Comparison of ENCODE assay signal across 12 cellular contexts in genomic region chr3:175150812-175151411, GRCh38.
DNase-seq lines count a peak whose midpoint lies in the region; ATAC-seq, FAIRE-seq and TF ChIP-seq lines count a peak whose summit lies in the region.
"Had no signal": no experiment of that assay in that cellular context is flagged by ENCODE, and none has a peak within 500 bp of the region (broad histone marks: within the 10 kb centered on the region; RNA-seq: fewer than 3 reads in every experiment).

No MANE protein-coding gene starts in this region.

- peak overlapping the region; percentile 41 for H3K4me2 ChIP-seq in keratinocyte (ENCODE audit: control insufficient read depth, extremely low read depth, insufficient read depth, low read depth, low read length)

- no peaks in the 10 kb centered on the region for H3K79me2 ChIP-seq in keratinocyte (ENCODE audit: control insufficient read depth, insufficient read depth, low read length)

- DNase-seq in Daoy (ENCODE audit: low read depth) (peak; percentile 54), NCI-H1417 treated with DMSO at 0.1 percent for 48 hours (lab: John Stamatoyannopoulos, UW) (peak; percentile 91), SHP77 (lab: John Stamatoyannopoulos, UW) (peak; percentile 85 to 90), keratinocyte (ENCODE audit: low read depth, low spot score) (peak; percentile 80)
- DNase-seq in activated T-cell treated with anti-CD3 and anti-CD28 coated beads, Interleukin-2, amount 50 U/mL, for 48 hours: no peak
- no peak for DNase-seq in stimulated activated CD4-positive, alpha-beta T cell treated with anti-CD3 and anti-CD28 coated beads, Interleukin-12 subunit alpha, Interleukin-12 subunit beta, amount 100 ng/mL, for 4 hours
- DNase-seq: activated CD4-positive, alpha-beta T cell treated with anti-CD3 and anti-CD28 coated beads, Interleukin-2, amount 50 U/mL, for 48 hours; stimulated activated CD4-positive, alpha-beta T cell treated with anti-CD3 and anti-CD28 coated beads, Interleukin-4, amount 100 ng/mL, for 1 hour had no signal

- dilution Hi-C loops in keratinocyte (cut with MboI; ENCODE audit: extremely low pct_ligation_motif_present, low sequenced_read_pairs): no loop called here

- peaks cover 12% of the 10 kb centered on the region for H3K4me1 ChIP-seq in keratinocyte (ENCODE audit: control insufficient read depth, extremely low read depth, insufficient read depth, low read length)

- peak overlapping the region; percentile 46 for H3K27ac ChIP-seq in keratinocyte (ENCODE audit: control insufficient read depth, insufficient read depth, low read length)
- H3K27ac ChIP-seq: SK-N-MC had no signal

- H2AFZ ChIP-seq in keratinocyte (ENCODE audit: control insufficient read depth, low read length): peak overlapping the region; percentile 47

- H3K4me3 ChIP-seq in keratinocyte (ENCODE audit: control insufficient read depth in 2 of 3, extremely low read depth in 1 of 3, insufficient read depth in 2 of 3, low read depth in 1 of 3, low read length in 3 of 3): no peak overlapping the region
- H3K4me3 ChIP-seq: SK-N-MC had no signal

- H4K20me1 ChIP-seq in keratinocyte (ENCODE audit: control insufficient read depth, extremely low read depth, insufficient read depth, low read length): no peaks in the 10 kb centered on the region

- no peak overlapping the region for H3K9ac ChIP-seq in keratinocyte (ENCODE audit: control insufficient read depth, extremely low read depth, insufficient read depth, low read length)

- H3K36me3 ChIP-seq in keratinocyte (ENCODE audit: control insufficient read depth in 2 of 2, extremely low read depth in 1 of 2, insufficient read depth in 2 of 2, low read length in 2 of 2): no peaks in the 10 kb centered on the region

- no peaks in the 10 kb centered on the region for H3K9me3 ChIP-seq in keratinocyte (ENCODE audit: control insufficient read depth, low read depth, low read length)

- TF ChIP-seq CTCF in keratinocyte (optimal IDR thresholded peaks at IDR 0.05 in 1 of 3, IDR thresholded peaks at IDR 0.05 in 1 of 3, conservative IDR thresholded peaks at IDR 0.05 in 1 of 3; ENCODE audit: extremely low read depth in 1 of 3, insufficient read depth in 2 of 3, low read length in 3 of 3): no peak

- no peak for ATAC-seq in HG03139 (IDR thresholded peaks at IDR 0.05; ENCODE audit: unreplicated experiment)
- ATAC-seq in GM18505 (IDR thresholded peaks at IDR 0.05; ENCODE audit: unreplicated experiment): no peak

- no peaks in the 10 kb centered on the region for H3K9me1 ChIP-seq in keratinocyte (ENCODE audit: control insufficient read depth, extremely low read depth, insufficient read depth, low read length)

- FAIRE-seq in keratinocyte (lab: Jason Lieb, UNC): peak; percentile 99
- FAIRE-seq: GM12891 had no signal

- H3K27me3 ChIP-seq in keratinocyte (ENCODE audit: control insufficient read depth, extremely low read depth, insufficient read depth, low read length): no peaks in the 10 kb centered on the region

- TF ChIP-seq POLR2A in GM18505 (IDR thresholded peaks at IDR 0.05; ENCODE audit: borderline replicate concordance, extremely low read depth, insufficient read depth, insufficient read length): no peak

Comparison
In these comparisons a context has a peak if more than half of its experiments do, and no peak if none do; other contexts are left out.
1. DNase-seq: peak in Daoy (single experiment), NCI-H1417 treated with DMSO at 0.1 percent for 48 hours (single experiment), SHP77 (2 of 2) and keratinocyte (single experiment); none in activated T-cell treated with anti-CD3 and anti-CD28 coated beads, Interleukin-2, amount 50 U/mL, for 48 hours (0 of 2) and stimulated activated CD4-positive, alpha-beta T cell treated with anti-CD3 and anti-CD28 coated beads, Interleukin-12 subunit alpha, Interleukin-12 subunit beta, amount 100 ng/mL, for 4 hours (single experiment).